Comparison of ENCODE assay signal across 2 cellular contexts in the genomic region with DNA sequence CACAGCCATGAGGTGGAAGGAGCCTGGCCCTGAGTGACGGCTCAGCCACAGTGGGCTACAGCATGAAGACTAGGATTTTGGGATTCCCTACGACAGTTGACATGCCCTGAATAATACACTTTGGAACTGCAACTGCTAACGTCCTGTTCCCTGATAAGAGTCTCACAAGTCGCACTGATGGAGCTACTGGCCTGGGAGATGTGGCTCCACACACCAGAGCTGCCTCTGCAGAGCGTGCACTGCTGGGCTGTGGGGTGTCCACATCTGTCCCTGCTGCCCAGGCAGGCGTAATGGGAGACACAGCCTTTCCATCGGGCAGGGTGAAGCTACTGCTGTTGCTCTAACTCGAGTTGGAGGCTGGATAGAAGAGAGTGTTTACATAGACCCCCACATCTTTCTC.
TF ChIP-seq lines count a peak whose summit lies in the region.

No MANE protein-coding gene starts in this region.

TF ChIP-seq in HepG2, 621 proteins besides CTCF, POLR2A, EP300 and RAD21:
- no peak for TF ChIP-seq TARDBP (CRISPR knock-in tag; IDR thresholded peaks at IDR 0.05)

TF ChIP-seq in K562, 482 proteins besides CTCF, POLR2A, EP300 and RAD21:
- TF ChIP-seq ZNF134 (CRISPR knock-in tag; conservative IDR thresholded peaks at IDR 0.05) (0 out of 2 replicates have a peak, but pooled peaks have one; percentile 33), ZNF224 (CRISPR knock-in tag; IDR thresholded peaks at IDR 0.05) (no peak)
